Comparison of ENCODE assay signal across 8 cellular contexts in the genomic region with DNA sequence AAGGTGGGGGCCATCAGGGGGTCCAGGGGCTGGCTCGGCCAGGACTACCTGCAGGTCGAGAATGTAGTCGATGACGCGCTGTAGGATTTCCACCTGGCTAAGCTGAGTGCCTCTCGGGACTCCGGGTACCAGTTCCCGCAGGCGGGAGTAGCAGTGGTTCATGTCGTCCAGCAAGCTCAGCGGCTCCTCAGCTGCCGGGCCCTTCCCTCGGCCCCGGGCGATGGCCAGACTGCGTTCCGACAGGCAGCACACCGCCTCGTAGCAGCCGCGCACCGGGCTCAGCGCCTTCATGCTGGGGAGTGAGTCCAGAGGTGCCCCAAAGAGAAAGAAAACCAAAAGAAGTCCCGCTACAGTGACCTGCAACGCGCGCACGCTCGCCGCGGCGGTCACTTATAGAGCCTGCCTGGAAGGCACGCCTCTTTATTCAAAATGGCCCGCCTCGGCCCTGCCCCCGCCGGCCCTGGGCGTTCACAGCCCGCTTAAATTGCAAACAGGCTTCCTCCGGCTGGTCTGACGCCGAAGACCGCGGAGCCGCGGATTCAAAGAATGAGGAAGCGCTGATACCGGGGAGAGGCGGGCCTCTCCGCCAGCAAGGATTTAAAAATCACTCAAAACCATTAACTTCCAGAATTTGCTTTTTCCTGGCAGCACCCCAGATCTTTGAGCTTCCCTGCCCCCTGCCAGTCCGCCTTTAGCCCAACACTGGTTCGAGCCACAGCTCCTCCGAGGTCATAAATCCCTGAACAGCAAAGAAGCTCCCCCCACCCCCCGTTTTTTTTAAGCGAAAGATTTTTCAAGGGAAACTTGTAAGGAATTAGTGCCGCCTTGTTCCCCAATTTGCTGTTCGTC. TPM values are rescaled to one million over a fixed set of nuclear protein-coding genes. Genes with fewer than 3 reads are reported as not detected.
DNase-seq lines count a peak whose midpoint lies in the region; ATAC-seq and TF ChIP-seq lines count a peak whose summit lies in the region.

A gene with protein sequence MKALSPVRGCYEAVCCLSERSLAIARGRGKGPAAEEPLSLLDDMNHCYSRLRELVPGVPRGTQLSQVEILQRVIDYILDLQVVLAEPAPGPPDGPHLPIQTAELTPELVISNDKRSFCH (minus strand): TSS at position 366 of the 849 bp plus-strand sequence. CDS start 75 bp downstream, at position 291.

- H3K9me3 ChIP-seq in heart left ventricle (no peaks in the 10 kb centered on the region), upper lobe of right lung (no peaks in the 10 kb centered on the region)

- WGBS in adipose tissue, 3 donors: 0 to 1% (median 1%) methylated on average over 56 to 57 of the region's 57 CpGs
- WGBS in heart left ventricle, 4 donors: 0 to 1% (median 0%) methylated on average over 45 to 57 of the region's 57 CpGs

- peaks cover 16% of the 10 kb centered on the region for H3K36me3 Mint-ChIP-seq in progenitor cell of endocrine pancreas (ENCODE audit: insufficient read depth)

- no peak for TF ChIP-seq CTCF in GM12875 (IDR thresholded peaks at IDR 0.05; ENCODE audit: borderline replicate concordance, insufficient read depth, low read depth, low read length)
- no peak for TF ChIP-seq CTCF in heart left ventricle (IDR thresholded peaks at IDR 0.05)
- TF ChIP-seq CTCF in progenitor cell of endocrine pancreas (IDR thresholded peaks at IDR 0.05; ENCODE audit: unreplicated experiment): no peak
- TF ChIP-seq CTCF in upper lobe of right lung (IDR thresholded peaks at IDR 0.05): no peak

- peak within 1 kb of the TSS; percentile 96 for H3K4me3 Mint-ChIP-seq in progenitor cell of endocrine pancreas (ENCODE audit: low read depth)

- intact Hi-C loops in heart left ventricle (cut with DNase I): loop anchor here in 2 of 10 donors (5.0 to 10.0 kb wide), 2 partner anchors 78 to 195 kb away; no protein-coding TSS in a partner anchor
- intact Hi-C loops in upper lobe of right lung (cut with DNase I): loop anchor here (5.0 kb wide), 1 partner anchor 73 kb away; no protein-coding TSS in a partner anchor

- H3K4me1 ChIP-seq in heart left ventricle (peaks cover 4 to 83% (median 59%) of the 10 kb centered on the region in 12 donors), upper lobe of right lung (peaks cover 61% of the 10 kb centered on the region)

- peak within 1 kb of the TSS; percentile 82 for H3K4me3 ChIP-seq in GM12875 (ENCODE audit: low read depth, low read length)
- H3K4me3 ChIP-seq in heart left ventricle: peak within 1 kb of the TSS; percentile 60 to 92 (median 79)
- H3K4me3 ChIP-seq in upper lobe of right lung: peak within 1 kb of the TSS; percentile 76

- peak; percentile 69 for ATAC-seq in HG02678 (IDR thresholded peaks at IDR 0.05; ENCODE audit: unreplicated experiment)
- peak; percentile 75 to 86 (median 79) for ATAC-seq in heart left ventricle
- ATAC-seq in upper lobe of right lung: peak; percentile 79

- H3K27me3 ChIP-seq in heart left ventricle (no peaks in the 10 kb centered on the region), upper lobe of right lung (no peaks in the 10 kb centered on the region)

- peak; percentile 71 for DNase-seq in NCI-H1417 treated with DMSO at 0.1 percent for 48 hours (lab: John Stamatoyannopoulos, UW)
- DNase-seq in T-helper 1 cell: peak; percentile 83 to 91 (median 88)
- DNase-seq in heart left ventricle: peak; percentile 97 to 99 (median 98)
- DNase-seq in progenitor cell of endocrine pancreas (ENCODE audit: low spot score, unreplicated experiment): peak; percentile 91
- DNase-seq in upper lobe of right lung: peak; percentile 99

- H3K36me3 ChIP-seq in heart left ventricle (peaks cover 0 to 25% (median 14%) of the 10 kb centered on the region in 9 donors), upper lobe of right lung (peaks cover 10% of the 10 kb centered on the region)

- H3K9me3 Mint-ChIP-seq in progenitor cell of endocrine pancreas (ENCODE audit: low read depth): no peaks in the 10 kb centered on the region

- H3K4me1 Mint-ChIP-seq in progenitor cell of endocrine pancreas (ENCODE audit: low read depth): peaks cover 68% of the 10 kb centered on the region

- peak within 1 kb of the TSS; percentile 100 for H3K27ac Mint-ChIP-seq in progenitor cell of endocrine pancreas

- H3K27me3 Mint-ChIP-seq in progenitor cell of endocrine pancreas: no peaks in the 10 kb centered on the region

- peak within 1 kb of the TSS; percentile 70 for H3K27ac ChIP-seq in adipose tissue (ENCODE audit: low read depth, low read length)
- H3K27ac ChIP-seq in heart left ventricle: peak within 1 kb of the TSS; percentile 83 to 97 (median 94)
- H3K27ac ChIP-seq in upper lobe of right lung: peak within 1 kb of the TSS; percentile 94

- TF ChIP-seq POLR2A in heart left ventricle (IDR thresholded peaks at IDR 0.05): peak; percentile 88 to 99

RNA-seq across cellular contexts. Expression of the gene that starts here (rescaled TPM):
- polyA plus RNA-seq in adipose tissue (100 to 1,000 TPM in 2 of 3 donors, 10 to 100 TPM in 1; 58.7 to 375 (median 170) TPM), heart left ventricle (100 to 1,000 TPM in 1 of 2 donors, 10 to 100 TPM in 1; 55.3 to 153 TPM)
- total RNA-seq in heart left ventricle (100 to 1,000 TPM in 3 of 9 donors, 10 to 100 TPM in 6; 57.5 to 185 (median 91.0) TPM), progenitor cell of endocrine pancreas (420 and 434 TPM in 2 replicates), upper lobe of right lung (242 TPM)

Comparison
In these comparisons a context has a peak if more than half of its experiments do, and no peak if none do; other contexts are left out.
1. Peak in every context shown above with its lines: DNase-seq, ATAC-seq, H3K4me3 ChIP-seq and H3K27ac ChIP-seq.